Comparison of ENCODE assay signal across 25 cellular contexts in the genomic region with DNA sequence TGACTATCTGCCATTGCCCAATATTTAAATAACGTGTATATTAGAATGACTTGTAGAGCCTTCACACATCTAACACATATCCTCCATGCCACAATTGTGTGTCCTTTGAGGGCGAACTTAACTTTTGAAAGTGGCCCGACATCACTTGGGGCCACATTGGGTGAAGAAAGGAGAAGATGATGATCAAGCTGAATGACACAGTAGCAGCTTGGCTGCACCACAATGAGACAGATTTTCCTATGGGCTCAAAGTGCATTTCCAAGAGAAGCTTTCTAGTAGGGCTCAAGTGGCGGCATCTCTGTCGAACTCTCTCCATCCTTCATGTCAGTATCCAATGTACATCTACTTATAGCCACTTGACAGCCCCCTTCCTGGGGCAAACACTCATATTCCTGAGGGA. TPM values are rescaled to one million over a fixed set of nuclear protein-coding genes. Genes with fewer than 3 reads are reported as not detected.
"Had no signal": no experiment of that assay in that cellular context is flagged by ENCODE, and none has a peak within 500 bp of the region (broad histone marks: within the 10 kb centered on the region; RNA-seq: fewer than 3 reads in every experiment).

No MANE protein-coding gene starts in this region.

- H3K9me3 Mint-ChIP-seq: immature natural killer cell; naive thymus-derived CD8-positive, alpha-beta T cell; nephron; neural crest cell; stimulated activated naive B cell treated with anti-CD40 and anti-IgM and Interleukin-4, amounts not matched to agents 10 μg/mL and 1 μg/mL and 100 μg/mL, for 72 hours had no signal

- DNase-seq: hypothalamus; immature natural killer cell; kidney; left colon; lower lobe of right lung; mammary epithelial cell; mesenchymal stem cell; naive thymus-derived CD8-positive, alpha-beta T cell; nucleus accumbens; pancreas; retina; right cardiac atrium; stimulated activated CD4-positive, alpha-beta T cell treated with anti-CD3 and anti-CD28 coated beads, Interleukin-12 subunit alpha, Interleukin-12 subunit beta, amount 100 ng/mL, for 4 hours; stimulated activated CD4-positive, alpha-beta T cell treated with anti-CD3 and anti-CD28 coated beads, Interleukin-15, amount 100 ng/mL, for 24 hours; stimulated activated CD4-positive, alpha-beta T cell treated with anti-CD3 and anti-CD28 coated beads, Interleukin-2, amount 100 ng/mL, for 24 hours; stimulated activated CD4-positive, alpha-beta T cell treated with anti-CD3 and anti-CD28 coated beads, Interleukin-4, amount 100 ng/mL, for 1 hour; stimulated activated naive B cell treated with anti-CD40 and anti-IgM and Interleukin-4, amounts not matched to agents 10 μg/mL and 1 μg/mL and 100 μg/mL, for 72 hours; stomach; testis; thyroid gland; transverse colon; upper lobe of left lung had no signal

- H3K4me3 Mint-ChIP-seq: immature natural killer cell; naive thymus-derived CD8-positive, alpha-beta T cell; nephron; neural crest cell; stimulated activated naive B cell treated with anti-CD40 and anti-IgM and Interleukin-4, amounts not matched to agents 10 μg/mL and 1 μg/mL and 100 μg/mL, for 72 hours had no signal

- H3K27me3 Mint-ChIP-seq: naive thymus-derived CD8-positive, alpha-beta T cell; stimulated activated naive B cell treated with anti-CD40 and anti-IgM and Interleukin-4, amounts not matched to agents 10 μg/mL and 1 μg/mL and 100 μg/mL, for 72 hours had no signal

- H3K4me1 Mint-ChIP-seq: immature natural killer cell; nephron; neural crest cell; stimulated activated naive B cell treated with anti-CD40 and anti-IgM and Interleukin-4, amounts not matched to agents 10 μg/mL and 1 μg/mL and 100 μg/mL, for 72 hours had no signal

- H3K27ac Mint-ChIP-seq: immature natural killer cell; nephron; stimulated activated naive B cell treated with anti-CD40 and anti-IgM and Interleukin-4, amounts not matched to agents 10 μg/mL and 1 μg/mL and 100 μg/mL, for 72 hours had no signal

RNA-seq across cellular contexts. Expression of gene BGLAP, which starts 3.7 kb away (rescaled TPM):
- total RNA-seq: mammary epithelial cell, stomach, vagina had no signal
